ENCODE assay signal across 1 cellular context in the genomic region with DNA sequence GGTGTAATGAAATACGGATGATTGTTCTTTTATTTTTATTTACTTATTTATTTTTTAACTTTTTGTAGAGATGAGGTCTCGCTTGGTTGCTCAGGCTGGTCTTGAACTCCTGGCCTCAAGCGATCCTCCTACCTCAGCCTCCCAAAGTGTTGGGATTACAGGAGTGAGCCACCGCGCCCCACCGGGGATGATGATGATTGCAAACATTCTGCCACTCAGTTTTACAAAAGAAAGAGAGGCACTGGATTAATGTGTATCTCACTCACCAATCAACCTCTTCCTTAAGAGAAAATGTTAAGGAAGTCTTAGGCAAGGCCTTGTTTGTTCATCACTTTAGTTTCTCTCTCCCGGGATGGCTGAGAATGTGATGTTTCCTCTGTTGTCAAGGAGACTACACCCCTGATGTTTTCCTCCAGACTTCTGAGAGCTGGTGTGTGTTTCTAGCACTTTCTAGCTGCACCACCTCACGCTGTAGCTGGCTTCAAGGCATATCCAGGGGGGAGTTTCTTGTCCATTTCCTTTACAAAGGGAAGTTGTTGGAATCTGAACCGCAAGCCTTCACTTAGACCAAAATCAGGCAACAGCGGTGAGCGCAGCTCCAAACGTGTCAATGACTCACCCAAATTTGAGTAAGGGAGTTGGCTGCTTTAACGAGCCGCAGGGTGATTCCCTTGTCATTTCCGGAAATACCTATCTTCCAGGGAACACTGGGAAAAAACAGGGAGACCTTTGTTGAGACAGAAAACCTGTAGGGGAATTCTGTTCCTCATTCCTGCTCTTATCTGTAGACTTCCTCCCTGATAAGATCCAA.
TF ChIP-seq lines count a peak whose summit lies in the region.

No MANE protein-coding gene starts in this region.

TF ChIP-seq in HCT116, 20 proteins besides CTCF, POLR2A, EP300 and RAD21 (continued from another document):
- TF ChIP-seq EZH2 (IDR thresholded peaks at IDR 0.05), result no peak
- peak; percentile 36; the same call in 1 of the 2 replicates for TF ChIP-seq SRF (IDR thresholded peaks at IDR 0.05; ENCODE audit: low read depth)
- peak; percentile 34; the same call in 1 of the 2 replicates for TF ChIP-seq CBX3 (IDR thresholded peaks at IDR 0.05; ENCODE audit: low read depth)
- TF ChIP-seq CEBPB (IDR thresholded peaks at IDR 0.05; ENCODE audit: low read depth), result no peak; the same call in 1 of the 2 replicates
- no peak for TF ChIP-seq ZFX (IDR thresholded peaks at IDR 0.05)
